14 cellular contexts compared by ENCODE assay signal in the genomic region with DNA sequence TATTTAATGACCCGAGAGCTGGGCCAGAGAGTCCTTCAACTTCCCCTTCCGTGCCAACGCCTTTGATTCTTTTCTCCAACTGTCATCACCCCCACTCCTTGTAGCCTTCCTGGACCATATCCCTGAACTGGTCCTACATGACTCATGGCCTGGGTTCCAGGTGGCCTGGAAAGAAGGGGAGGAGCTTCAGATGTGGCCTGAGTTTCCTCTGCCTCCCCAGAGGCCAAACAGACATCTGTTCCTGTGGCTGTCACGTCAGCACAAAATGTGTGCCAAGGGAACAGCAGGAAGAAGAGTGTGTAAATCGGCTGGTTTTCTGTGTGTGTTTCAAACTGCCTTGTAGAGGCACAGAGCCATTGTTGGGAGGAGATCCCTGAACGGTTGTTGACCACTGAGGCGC. TPM values are rescaled to one million over a fixed set of nuclear protein-coding genes. Genes with fewer than 3 reads are reported as not detected.
DNase-seq lines count a peak whose midpoint lies in the region; ATAC-seq, FAIRE-seq and TF ChIP-seq lines count a peak whose summit lies in the region.
"Had no signal": no experiment of that assay in that cellular context is flagged by ENCODE, and none has a peak within 500 bp of the region (broad histone marks: within the 10 kb centered on the region; RNA-seq: fewer than 3 reads in every experiment).

No MANE protein-coding gene starts in this region.

- H2BK20ac ChIP-seq in H1 (ENCODE audit: low read length): no peak overlapping the region

- no peak overlapping the region for H2BK12ac ChIP-seq in H1 (ENCODE audit: low read depth, low read length)

- H3K79me2 ChIP-seq in H1 (ENCODE audit: control insufficient read depth in 1 of 2, insufficient read depth in 2 of 2, low read length in 2 of 2): no peaks in the 10 kb centered on the region
- no peaks in the 10 kb centered on the region for H3K79me2 ChIP-seq in neural progenitor cell (ENCODE audit: low read depth)

- no peak overlapping the region for H2BK120ac ChIP-seq in H1 (replicated peaks; ENCODE audit: low read depth, low read length)

- TF ChIP-seq EP300 in H1 (IDR thresholded peaks at IDR 0.05; ENCODE audit: borderline replicate concordance in 1 of 2, low read depth in 2 of 2, low read length in 2 of 2): no peak

- no peak overlapping the region for H3K56ac ChIP-seq in H1 (replicated peaks; ENCODE audit: insufficient read length, low read depth, low read length)

- no peaks in the 10 kb centered on the region for H3K23me2 ChIP-seq in H1 (ENCODE audit: low read depth, low read length)

- no peak overlapping the region for H3K4me2 ChIP-seq in H1 (ENCODE audit: insufficient read depth in 1 of 2, low read depth in 2 of 2, low read length in 2 of 2)
- H3K4me2 ChIP-seq in neural progenitor cell: no peak overlapping the region

- H3K9ac ChIP-seq in H1 (replicated peaks in 1 of 4; ENCODE audit: extremely low read depth in 1 of 4, low read depth in 3 of 4, low read length in 3 of 4) (no peak overlapping the region), neural progenitor cell (no peak overlapping the region)

- H3K4ac ChIP-seq in H1 (replicated peaks; ENCODE audit: insufficient read length, low read depth, low read length): no peak overlapping the region

- TF ChIP-seq POLR2A in H1 (IDR thresholded peaks at IDR 0.05; ENCODE audit: control extremely low read depth in 1 of 2, low read depth in 2 of 2, low read length in 2 of 2): no peak

- DNase-seq in DMS53 (lab: John Stamatoyannopoulos, UW) (peak; percentile 91), NCI-H82 treated with DMSO at 0.1 percent for 48 hours (lab: John Stamatoyannopoulos, UW; ENCODE audit: unreplicated experiment) (peak; percentile 10), H1 (ENCODE audit: low read depth in 1 of 2, low spot score in 2 of 2) (no peak), neural progenitor cell (ENCODE audit: low spot score) (no peak)
- DNase-seq in T-helper 2 cell treated with Interferon-gamma antibody and Interleukin-4, amounts not matched to agents 5 μg/mL and 100 μg/mL, for 36 hours (ENCODE audit: low spot score): no peak
- DNase-seq: activated naive CD4-positive, alpha-beta T cell treated with anti-CD3 and anti-CD28 coated beads for 36 hours; GDM1; head of caudate nucleus; NCI-H526 had no signal

- no peak overlapping the region for H2AK5ac ChIP-seq in H1 (ENCODE audit: low read depth, low read length)

- TF ChIP-seq CTCF in H1 (IDR thresholded peaks at IDR 0.05; ENCODE audit: control extremely low read depth in 1 of 3, insufficient read depth in 1 of 3, low read depth in 1 of 3, low read length in 3 of 3) (no peak), neural progenitor cell (IDR thresholded peaks at IDR 0.05) (no peak)

- H3K4me1 Mint-ChIP-seq in neural progenitor cell: peaks cover 15% of the 10 kb centered on the region
- H3K4me1 Mint-ChIP-seq in activated T-helper 17 cell treated with anti-CD3 and anti-CD28 coated beads, Interleukin-2, amount 50 U/mL, for 72 hours: no peaks in the 10 kb centered on the region
- no peaks in the 10 kb centered on the region for H3K4me1 Mint-ChIP-seq in T-helper 2 cell treated with Interferon-gamma antibody and Interleukin-4, amounts not matched to agents 5 μg/mL and 100 μg/mL, for 36 hours (ENCODE audit: low read depth)

- H3K27me3 ChIP-seq in H1 (replicated peaks in 1 of 4; ENCODE audit: control insufficient read depth in 3 of 4, extremely low read depth in 1 of 4, insufficient read depth in 3 of 4, low read length in 3 of 4) (no peaks in the 10 kb centered on the region), neural progenitor cell (no peaks in the 10 kb centered on the region)

- no peaks in the 10 kb centered on the region for H3F3A ChIP-seq in neural progenitor cell (ENCODE audit: low read depth)

- no peak for ATAC-seq in HG03460 (IDR thresholded peaks at IDR 0.05; ENCODE audit: unreplicated experiment)
- no peak for ATAC-seq in activated T-helper 17 cell treated with anti-CD3 and anti-CD28 coated beads, Interleukin-2, amount 50 U/mL, for 72 hours (replicated peaks)
- no peak for ATAC-seq in HG02759 (IDR thresholded peaks at IDR 0.05; ENCODE audit: unreplicated experiment)

- H2BK5ac ChIP-seq in H1 (ENCODE audit: low read depth, low read length): no peak overlapping the region

- peaks cover 0 to 8% (median 1%) of the 10 kb centered on the region in 4 experiments; a peak in 3 of 7 replicates for H3K4me1 ChIP-seq in H1 (replicated peaks in 1 of 4; ENCODE audit: control insufficient read depth in 3 of 4, insufficient read depth in 4 of 4, low read length in 3 of 4)
- peaks cover 17% of the 10 kb centered on the region for H3K4me1 ChIP-seq in neural progenitor cell

- POLR2A ChIA-PET in H1 (lab: Charles Lee; ENCODE audit: partially characterized antibody): interaction anchor here (1.4 to 1.8 kb wide), 2 partner anchors 24 to 109 kb away, joined by 3 to 4 read pairs; no protein-coding TSS in a partner anchor

- H3K4me3 ChIP-seq in H1 (ENCODE audit: extremely low read depth in 1 of 4, insufficient read depth in 2 of 4, low read depth in 3 of 4, low read length in 4 of 4) (no peak overlapping the region), neural progenitor cell (no peak overlapping the region)

- peak overlapping the region; percentile 34 for H3K27ac Mint-ChIP-seq in neural progenitor cell
- H3K27ac Mint-ChIP-seq in activated T-helper 17 cell treated with anti-CD3 and anti-CD28 coated beads, Interleukin-2, amount 50 U/mL, for 72 hours: no peak overlapping the region
- no peak overlapping the region for H3K27ac Mint-ChIP-seq in T-helper 2 cell treated with Interferon-gamma antibody and Interleukin-4, amounts not matched to agents 5 μg/mL and 100 μg/mL, for 36 hours
- H3K27ac Mint-ChIP-seq: activated naive CD4-positive, alpha-beta T cell treated with anti-CD3 and anti-CD28 coated beads for 36 hours had no signal

- no peak overlapping the region for H3K23ac ChIP-seq in H1 (ENCODE audit: insufficient read length)

- H3K27me3 Mint-ChIP-seq in neural progenitor cell (ENCODE audit: insufficient read depth, low read depth): peaks cover 12% of the 10 kb centered on the region
- H3K27me3 Mint-ChIP-seq in activated T-helper 17 cell treated with anti-CD3 and anti-CD28 coated beads, Interleukin-2, amount 50 U/mL, for 72 hours: peaks cover 14% of the 10 kb centered on the region
- peaks cover 3% of the 10 kb centered on the region for H3K27me3 Mint-ChIP-seq in T-helper 2 cell treated with Interferon-gamma antibody and Interleukin-4, amounts not matched to agents 5 μg/mL and 100 μg/mL, for 36 hours (ENCODE audit: low read depth)

- H3K36me3 ChIP-seq in H1 (ENCODE audit: control insufficient read depth in 2 of 4, insufficient read depth in 4 of 4, low read length in 3 of 4) (no peaks in the 10 kb centered on the region), neural progenitor cell (no peaks in the 10 kb centered on the region)
- H3K36me3 ChIP-seq: neutrophil had no signal

- CTCF ChIA-PET in H1 (lab: Charles Lee; ENCODE audit: partially characterized antibody): interaction anchor here (0.7 to 53.4 kb wide), 23 partner anchors 9 to 1120 kb away, joined by 3 to 2918 read pairs (median 6); a partner anchor contains a TSS

- H2BK15ac ChIP-seq in H1 (ENCODE audit: low read length): 0 out of 2 replicates have a peak overlapping the region, but pooled peaks have one; percentile 13

- H3K36me3 Mint-ChIP-seq in neural progenitor cell: no peaks in the 10 kb centered on the region
- no peaks in the 10 kb centered on the region for H3K36me3 Mint-ChIP-seq in activated T-helper 17 cell treated with anti-CD3 and anti-CD28 coated beads, Interleukin-2, amount 50 U/mL, for 72 hours (ENCODE audit: low read depth)
- H3K36me3 Mint-ChIP-seq in T-helper 2 cell treated with Interferon-gamma antibody and Interleukin-4, amounts not matched to agents 5 μg/mL and 100 μg/mL, for 36 hours (ENCODE audit: low read depth): no peaks in the 10 kb centered on the region

- no peak overlapping the region for H4K5ac ChIP-seq in H1 (ENCODE audit: insufficient read length, low read depth, low read length)

- no peak overlapping the region for H3K14ac ChIP-seq in H1 (ENCODE audit: insufficient read length)

- H4K20me1 ChIP-seq in H1 (replicated peaks in 1 of 2; ENCODE audit: control insufficient read depth in 1 of 2, insufficient read depth in 2 of 2, low read length in 2 of 2) (no peaks in the 10 kb centered on the region), neural progenitor cell (ENCODE audit: low read depth) (no peaks in the 10 kb centered on the region)

- H4K91ac ChIP-seq in H1 (replicated peaks; ENCODE audit: insufficient read length, low read length): no peak overlapping the region

- no peak overlapping the region for H3K18ac ChIP-seq in H1 (ENCODE audit: extremely low read depth, low read length)

- no peak for FAIRE-seq in H1 (lab: Jason Lieb, UNC)

- peaks cover 20% of the 10 kb centered on the region for H3K9me3 Mint-ChIP-seq in neural progenitor cell
- no peaks in the 10 kb centered on the region for H3K9me3 Mint-ChIP-seq in activated T-helper 17 cell treated with anti-CD3 and anti-CD28 coated beads, Interleukin-2, amount 50 U/mL, for 72 hours
- H3K9me3 Mint-ChIP-seq in T-helper 2 cell treated with Interferon-gamma antibody and Interleukin-4, amounts not matched to agents 5 μg/mL and 100 μg/mL, for 36 hours: no peaks in the 10 kb centered on the region
- H3K9me3 Mint-ChIP-seq: activated naive CD4-positive, alpha-beta T cell treated with anti-CD3 and anti-CD28 coated beads for 36 hours had no signal

- no peak for TF ChIP-seq RAD21 in H1 (IDR thresholded peaks at IDR 0.05 in 1 of 2, conservative IDR thresholded peaks at IDR 0.05 in 1 of 2; ENCODE audit: low read depth in 2 of 2, low read length in 2 of 2)

- H3K9me3 ChIP-seq in H1 (ENCODE audit: insufficient read depth in 2 of 2, low read depth in 1 of 2, low read length in 1 of 2) (peaks cover 18 to 20% of the 10 kb centered on the region in 2 experiments), neural progenitor cell (ENCODE audit: low read depth) (peaks cover 4% of the 10 kb centered on the region)
- H3K9me3 ChIP-seq: neutrophil had no signal

- H4K8ac ChIP-seq in H1 (ENCODE audit: extremely low read depth, insufficient read depth, low read length): no peak overlapping the region; the same call in 1 of the 2 replicates

- H2AFZ ChIP-seq in H1 (ENCODE audit: low read length) (no peak overlapping the region), neural progenitor cell (replicated peaks) (no peak overlapping the region)

- WGBS in H1 (ENCODE audit: extremely low coverage in 1 of 2, insufficient coverage in 1 of 2, insufficient read length in 1 of 2, insufficient replicate concordance in 2 of 2, low coverage in 1 of 2, low lambda C conversion rate in 2 of 2, missing lambda C conversion rate in 1 of 2), 2 experiments: 76% methylated on average over 7 of the region's 7 CpGs; no CpG with 5 or more reads in 1 of the 2 experiments

- no peaks in the 10 kb centered on the region for H3K79me1 ChIP-seq in H1 (ENCODE audit: low read depth, low read length)

- no peak overlapping the region for H3K27ac ChIP-seq in H1 (ENCODE audit: low read depth, low read length)
- H3K27ac ChIP-seq in neural progenitor cell: no peak overlapping the region
- H3K27ac ChIP-seq: neutrophil, VCaP had no signal

- H3K4me3 Mint-ChIP-seq in neural progenitor cell: no peak overlapping the region
- H3K4me3 Mint-ChIP-seq in activated T-helper 17 cell treated with anti-CD3 and anti-CD28 coated beads, Interleukin-2, amount 50 U/mL, for 72 hours: no peak overlapping the region
- no peak overlapping the region for H3K4me3 Mint-ChIP-seq in T-helper 2 cell treated with Interferon-gamma antibody and Interleukin-4, amounts not matched to agents 5 μg/mL and 100 μg/mL, for 36 hours
- H3K4me3 Mint-ChIP-seq: activated naive CD4-positive, alpha-beta T cell treated with anti-CD3 and anti-CD28 coated beads for 36 hours had no signal

RNA-seq across cellular contexts. Expression of a gene that starts 24.9 kb away (rescaled TPM):
- 39.0 and 41.8 TPM in 2 replicates for total RNA-seq in H1 (2021; fragmentation: NEBNext Ultra II Directional; extraction: Animal tissue kit (Norgen Biotek cat#: 25700))
- polyA plus RNA-seq in H1 (2011; rRNA removed): 14.2 and 22.9 TPM in 2 replicates
- polyA plus RNA-seq in H1 (2011; cell fraction: cytosol; rRNA removed): 12.9 TPM
- polyA plus RNA-seq in H1 (2011; cell fraction: nucleus; rRNA removed): 36.8 TPM
- polyA plus RNA-seq in H1 (2012, experiment 1 of 2): 19.9 to 26.0 TPM (median 24.2 TPM) in 4 replicates
- polyA plus RNA-seq in H1 (2012, experiment 2 of 2): 13.6 TPM
- polyA plus RNA-seq in H1 (2013, experiment 1 of 2): 25.7 TPM
- 28.4 TPM for polyA plus RNA-seq in H1 (2013, experiment 2 of 2)
- 27.1 and 34.3 TPM in 2 replicates for polyA minus RNA-seq in H1 (2011; rRNA and poly(A)+ RNA removed)
- polyA minus RNA-seq in H1 (2011; cell fraction: cytosol; rRNA and poly(A)+ RNA removed): 19.2 TPM
- 21.7 TPM for polyA minus RNA-seq in H1 (2011; cell fraction: nucleus; rRNA and poly(A)+ RNA removed)
- 39.5 and 70.7 TPM in 2 replicates for total RNA-seq in neural progenitor cell (ENCODE audit: low replicate concordance)
- total RNA-seq in activated T-helper 17 cell treated with anti-CD3 and anti-CD28 coated beads, Interleukin-2, amount 50 U/mL, for 72 hours: under 1 TPM in 1 of 2 donors, not detected in 1; 0.08 TPM

Comparison
In these comparisons a context has a peak if more than half of its experiments do, and no peak if none do; other contexts are left out.
1. DNase-seq: peak in DMS53 (single experiment) and NCI-H82 treated with DMSO at 0.1 percent for 48 hours (single experiment); none in H1 (0 of 2), neural progenitor cell (single experiment) and T-helper 2 cell treated with Interferon-gamma antibody and Interleukin-4, amounts not matched to agents 5 μg/mL and 100 μg/mL, for 36 hours (single experiment).
2. RNA of a gene that starts 24.9 kb away (total RNA-seq): 39.5 to 70.7 TPM in neural progenitor cell and 39.0 to 41.8 TPM in H1; 0.08 TPM in activated T-helper 17 cell treated with anti-CD3 and anti-CD28 coated beads, Interleukin-2, amount 50 U/mL, for 72 hours; every median in the first group is over 10 times any median in the second.